Comparison of ENCODE assay signal across 1 cellular context in the genomic region with DNA sequence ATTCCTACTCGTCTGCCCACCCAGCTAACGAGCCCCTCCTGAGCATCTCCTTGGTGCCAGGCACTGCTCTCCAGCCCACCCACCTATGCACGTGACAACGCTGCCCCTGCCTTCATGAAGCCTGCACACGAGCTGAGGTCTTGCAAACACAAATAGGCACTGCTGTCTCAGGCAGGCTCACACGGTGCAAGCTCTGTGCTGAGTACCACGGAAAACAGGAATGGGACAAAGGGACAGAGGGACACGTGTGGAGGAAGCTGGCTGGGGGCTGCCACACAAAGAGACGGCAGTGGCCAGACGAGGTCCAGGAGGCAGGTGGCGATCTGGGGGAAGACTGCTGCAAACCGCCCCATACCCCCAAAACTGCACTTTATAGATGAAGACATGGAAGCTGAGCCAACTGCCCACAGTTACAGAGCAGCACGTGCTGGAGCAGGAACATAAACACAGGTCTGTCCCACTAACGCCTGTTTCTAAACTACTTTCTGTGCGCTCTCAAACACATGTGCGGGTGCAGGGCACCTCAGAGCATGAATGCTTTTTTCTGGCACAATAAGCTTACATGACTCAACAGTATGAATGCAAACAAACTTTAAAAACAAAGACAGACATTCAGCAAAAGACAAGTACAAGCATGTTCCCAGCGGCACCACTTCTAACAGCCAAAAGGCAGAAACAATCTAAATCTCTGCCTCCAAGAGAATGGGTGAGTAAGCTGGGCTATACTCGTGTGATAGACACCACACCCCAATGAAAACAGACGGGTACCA.
TF ChIP-seq lines count a peak whose summit lies in the region.

No MANE protein-coding gene starts in this region.

TF ChIP-seq in H1, 55 proteins besides CTCF, POLR2A, EP300 and RAD21:
- TF ChIP-seq, protein P1, sequence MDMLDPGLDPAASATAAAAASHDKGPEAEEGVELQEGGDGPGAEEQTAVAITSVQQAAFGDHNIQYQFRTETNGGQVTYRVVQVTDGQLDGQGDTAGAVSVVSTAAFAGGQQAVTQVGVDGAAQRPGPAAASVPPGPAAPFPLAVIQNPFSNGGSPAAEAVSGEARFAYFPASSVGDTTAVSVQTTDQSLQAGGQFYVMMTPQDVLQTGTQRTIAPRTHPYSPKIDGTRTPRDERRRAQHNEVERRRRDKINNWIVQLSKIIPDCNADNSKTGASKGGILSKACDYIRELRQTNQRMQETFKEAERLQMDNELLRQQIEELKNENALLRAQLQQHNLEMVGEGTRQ (IDR thresholded peaks at IDR 0.05; ENCODE audit: low read length), result no peak
- TF ChIP-seq CBX8 (IDR thresholded peaks at IDR 0.05; ENCODE audit: borderline replicate concordance, low read depth, low read length) (no peak), CTBP2 (IDR thresholded peaks at IDR 0.05; ENCODE audit: borderline replicate concordance, insufficient read depth, insufficient read length, low read length) (no peak), TAF7 (optimal IDR thresholded peaks at IDR 0.05; ENCODE audit: borderline replicate concordance, low read depth, low read length) (no peak), TBP (IDR thresholded peaks at IDR 0.05; ENCODE audit: low read depth, low read length) (no peak), JUN (IDR thresholded peaks at IDR 0.05; ENCODE audit: low read depth, low read length) (no peak), NRF1 (IDR thresholded peaks at IDR 0.05; ENCODE audit: low read depth, low read length) (no peak), RFX5 (IDR thresholded peaks at IDR 0.05; ENCODE audit: borderline replicate concordance, low read depth, low read length) (no peak), FOSL1 (IDR thresholded peaks at IDR 0.05; ENCODE audit: insufficient read depth, low read depth, low read length) (no peak), POU5F1 (IDR thresholded peaks at IDR 0.05; ENCODE audit: low read depth, low read length) (no peak), MAFK (IDR thresholded peaks at IDR 0.05; ENCODE audit: low read depth, low read length) (no peak), PHF8 (conservative IDR thresholded peaks at IDR 0.05; ENCODE audit: low read depth, low read length) (no peak), EGR1 (IDR thresholded peaks at IDR 0.05; ENCODE audit: borderline replicate concordance, low read depth, low read length) (no peak), SP2 (IDR thresholded peaks at IDR 0.05; ENCODE audit: low read length) (no peak), JUND (IDR thresholded peaks at IDR 0.05; ENCODE audit: low read length) (no peak), SIX5 (IDR thresholded peaks at IDR 0.05; ENCODE audit: low read depth, low read length) (no peak)
- TF ChIP-seq, protein P2, sequence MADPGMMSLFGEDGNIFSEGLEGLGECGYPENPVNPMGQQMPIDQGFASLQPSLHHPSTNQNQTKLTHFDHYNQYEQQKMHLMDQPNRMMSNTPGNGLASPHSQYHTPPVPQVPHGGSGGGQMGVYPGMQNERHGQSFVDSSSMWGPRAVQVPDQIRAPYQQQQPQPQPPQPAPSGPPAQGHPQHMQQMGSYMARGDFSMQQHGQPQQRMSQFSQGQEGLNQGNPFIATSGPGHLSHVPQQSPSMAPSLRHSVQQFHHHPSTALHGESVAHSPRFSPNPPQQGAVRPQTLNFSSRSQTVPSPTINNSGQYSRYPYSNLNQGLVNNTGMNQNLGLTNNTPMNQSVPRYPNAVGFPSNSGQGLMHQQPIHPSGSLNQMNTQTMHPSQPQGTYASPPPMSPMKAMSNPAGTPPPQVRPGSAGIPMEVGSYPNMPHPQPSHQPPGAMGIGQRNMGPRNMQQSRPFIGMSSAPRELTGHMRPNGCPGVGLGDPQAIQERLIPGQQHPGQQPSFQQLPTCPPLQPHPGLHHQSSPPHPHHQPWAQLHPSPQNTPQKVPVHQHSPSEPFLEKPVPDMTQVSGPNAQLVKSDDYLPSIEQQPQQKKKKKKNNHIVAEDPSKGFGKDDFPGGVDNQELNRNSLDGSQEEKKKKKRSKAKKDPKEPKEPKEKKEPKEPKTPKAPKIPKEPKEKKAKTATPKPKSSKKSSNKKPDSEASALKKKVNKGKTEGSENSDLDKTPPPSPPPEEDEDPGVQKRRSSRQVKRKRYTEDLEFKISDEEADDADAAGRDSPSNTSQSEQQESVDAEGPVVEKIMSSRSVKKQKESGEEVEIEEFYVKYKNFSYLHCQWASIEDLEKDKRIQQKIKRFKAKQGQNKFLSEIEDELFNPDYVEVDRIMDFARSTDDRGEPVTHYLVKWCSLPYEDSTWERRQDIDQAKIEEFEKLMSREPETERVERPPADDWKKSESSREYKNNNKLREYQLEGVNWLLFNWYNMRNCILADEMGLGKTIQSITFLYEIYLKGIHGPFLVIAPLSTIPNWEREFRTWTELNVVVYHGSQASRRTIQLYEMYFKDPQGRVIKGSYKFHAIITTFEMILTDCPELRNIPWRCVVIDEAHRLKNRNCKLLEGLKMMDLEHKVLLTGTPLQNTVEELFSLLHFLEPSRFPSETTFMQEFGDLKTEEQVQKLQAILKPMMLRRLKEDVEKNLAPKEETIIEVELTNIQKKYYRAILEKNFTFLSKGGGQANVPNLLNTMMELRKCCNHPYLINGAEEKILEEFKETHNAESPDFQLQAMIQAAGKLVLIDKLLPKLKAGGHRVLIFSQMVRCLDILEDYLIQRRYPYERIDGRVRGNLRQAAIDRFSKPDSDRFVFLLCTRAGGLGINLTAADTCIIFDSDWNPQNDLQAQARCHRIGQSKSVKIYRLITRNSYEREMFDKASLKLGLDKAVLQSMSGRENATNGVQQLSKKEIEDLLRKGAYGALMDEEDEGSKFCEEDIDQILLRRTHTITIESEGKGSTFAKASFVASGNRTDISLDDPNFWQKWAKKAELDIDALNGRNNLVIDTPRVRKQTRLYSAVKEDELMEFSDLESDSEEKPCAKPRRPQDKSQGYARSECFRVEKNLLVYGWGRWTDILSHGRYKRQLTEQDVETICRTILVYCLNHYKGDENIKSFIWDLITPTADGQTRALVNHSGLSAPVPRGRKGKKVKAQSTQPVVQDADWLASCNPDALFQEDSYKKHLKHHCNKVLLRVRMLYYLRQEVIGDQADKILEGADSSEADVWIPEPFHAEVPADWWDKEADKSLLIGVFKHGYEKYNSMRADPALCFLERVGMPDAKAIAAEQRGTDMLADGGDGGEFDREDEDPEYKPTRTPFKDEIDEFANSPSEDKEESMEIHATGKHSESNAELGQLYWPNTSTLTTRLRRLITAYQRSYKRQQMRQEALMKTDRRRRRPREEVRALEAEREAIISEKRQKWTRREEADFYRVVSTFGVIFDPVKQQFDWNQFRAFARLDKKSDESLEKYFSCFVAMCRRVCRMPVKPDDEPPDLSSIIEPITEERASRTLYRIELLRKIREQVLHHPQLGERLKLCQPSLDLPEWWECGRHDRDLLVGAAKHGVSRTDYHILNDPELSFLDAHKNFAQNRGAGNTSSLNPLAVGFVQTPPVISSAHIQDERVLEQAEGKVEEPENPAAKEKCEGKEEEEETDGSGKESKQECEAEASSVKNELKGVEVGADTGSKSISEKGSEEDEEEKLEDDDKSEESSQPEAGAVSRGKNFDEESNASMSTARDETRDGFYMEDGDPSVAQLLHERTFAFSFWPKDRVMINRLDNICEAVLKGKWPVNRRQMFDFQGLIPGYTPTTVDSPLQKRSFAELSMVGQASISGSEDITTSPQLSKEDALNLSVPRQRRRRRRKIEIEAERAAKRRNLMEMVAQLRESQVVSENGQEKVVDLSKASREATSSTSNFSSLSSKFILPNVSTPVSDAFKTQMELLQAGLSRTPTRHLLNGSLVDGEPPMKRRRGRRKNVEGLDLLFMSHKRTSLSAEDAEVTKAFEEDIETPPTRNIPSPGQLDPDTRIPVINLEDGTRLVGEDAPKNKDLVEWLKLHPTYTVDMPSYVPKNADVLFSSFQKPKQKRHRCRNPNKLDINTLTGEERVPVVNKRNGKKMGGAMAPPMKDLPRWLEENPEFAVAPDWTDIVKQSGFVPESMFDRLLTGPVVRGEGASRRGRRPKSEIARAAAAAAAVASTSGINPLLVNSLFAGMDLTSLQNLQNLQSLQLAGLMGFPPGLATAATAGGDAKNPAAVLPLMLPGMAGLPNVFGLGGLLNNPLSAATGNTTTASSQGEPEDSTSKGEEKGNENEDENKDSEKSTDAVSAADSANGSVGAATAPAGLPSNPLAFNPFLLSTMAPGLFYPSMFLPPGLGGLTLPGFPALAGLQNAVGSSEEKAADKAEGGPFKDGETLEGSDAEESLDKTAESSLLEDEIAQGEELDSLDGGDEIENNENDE (IDR thresholded peaks at IDR 0.05; ENCODE audit: insufficient replicate concordance, low read length), result no peak
TF ChIP-seq in H1: peak in this region for 0.
